Comparison of ENCODE assay signal across 7 cellular contexts in the genomic region with DNA sequence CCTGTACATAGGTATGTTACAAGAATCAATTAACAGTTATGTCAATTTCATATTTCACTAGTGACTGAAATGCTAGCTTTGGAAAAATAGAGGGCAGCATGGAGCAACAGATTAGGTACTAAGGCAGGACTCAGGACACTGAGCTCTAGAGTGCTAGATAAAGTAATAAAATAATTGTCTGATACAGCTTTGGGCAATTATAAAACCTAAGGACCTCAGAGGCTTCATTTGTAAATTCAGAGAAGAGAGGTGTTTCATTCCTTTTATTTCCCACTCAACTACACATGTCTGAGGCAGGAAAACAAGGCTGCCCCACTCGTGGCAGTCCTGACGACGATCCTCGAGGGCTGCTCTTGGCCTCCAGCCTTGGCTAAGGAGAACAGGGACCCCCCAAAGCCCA.
DNase-seq lines count a peak whose midpoint lies in the region; TF ChIP-seq lines count a peak whose summit lies in the region.

No MANE protein-coding gene starts in this region.

- no peaks in the 10 kb centered on the region for H3K9me3 ChIP-seq in Loucy (ENCODE audit: insufficient read depth, low read depth, low read length)
- no peaks in the 10 kb centered on the region for H3K9me3 ChIP-seq in stomach
- no peaks in the 10 kb centered on the region for H3K9me3 ChIP-seq in sigmoid colon

- no peaks in the 10 kb centered on the region for H4K20me1 ChIP-seq in Loucy (ENCODE audit: insufficient read depth, low read length, poor library complexity, severe bottlenecking)

- H3K4me3 ChIP-seq in GM06990 (replicated peaks; ENCODE audit: low read depth, low read length) (no peak overlapping the region), Loucy (ENCODE audit: low read length, poor library complexity, severe bottlenecking) (no peak overlapping the region), stomach (no peak overlapping the region), sigmoid colon (no peak overlapping the region)

- TF ChIP-seq CTCF in GM06990 (IDR thresholded peaks at IDR 0.05; ENCODE audit: insufficient read depth, low read length, poor library complexity, severe bottlenecking) (peak; percentile 52), Loucy (conservative IDR thresholded peaks at IDR 0.05; ENCODE audit: low read length) (peak; percentile 77), stomach (IDR thresholded peaks at IDR 0.05) (peak in 3 of 7 experiments; percentile 16 to 39 (median 19)), sigmoid colon (IDR thresholded peaks at IDR 0.05) (peak in 1 of 4 experiments; percentile 14)

- no peak overlapping the region for H3K4me2 ChIP-seq in Loucy (ENCODE audit: low read depth, low read length, poor library complexity, severe bottlenecking)

- no peaks in the 10 kb centered on the region for H3F3A ChIP-seq in Loucy (ENCODE audit: low read depth)

- H2AFZ ChIP-seq in Loucy (ENCODE audit: low read length), result no peak overlapping the region

- no peaks in the 10 kb centered on the region for H3K27me3 ChIP-seq in GM06990 (replicated peaks; ENCODE audit: control insufficient read depth, insufficient read depth, low read length)
- H3K27me3 ChIP-seq in Loucy (ENCODE audit: insufficient read depth, low read length, poor library complexity, severe bottlenecking), result no peaks in the 10 kb centered on the region
- no peaks in the 10 kb centered on the region for H3K27me3 ChIP-seq in stomach
- no peaks in the 10 kb centered on the region for H3K27me3 ChIP-seq in sigmoid colon

- H3K4me1 ChIP-seq in Loucy (ENCODE audit: insufficient read depth, low read length, poor library complexity, severe bottlenecking) (no peaks in the 10 kb centered on the region), stomach (no peaks in the 10 kb centered on the region), sigmoid colon (no peaks in the 10 kb centered on the region)

- no peak for TF ChIP-seq POLR2A in stomach (IDR thresholded peaks at IDR 0.05)
- TF ChIP-seq POLR2A in sigmoid colon (IDR thresholded peaks at IDR 0.05), result peak in 1 of 2 donors; percentile 10

- no peak for DNase-seq in GM06990 (ENCODE audit: extremely low read depth, insufficient read length)
- DNase-seq in left kidney (ENCODE audit: low read depth, low spot score), result peak; percentile 15
- no peak for DNase-seq in middle frontal gyrus (ENCODE audit: extremely low spot score, low spot score)
- DNase-seq in stomach, result no peak
- no peak for DNase-seq in sigmoid colon

- H3K79me2 ChIP-seq in Loucy (ENCODE audit: insufficient read depth, low read length), result no peaks in the 10 kb centered on the region

- H3K36me3 ChIP-seq in GM06990 (ENCODE audit: control insufficient read depth, insufficient read depth, low read length) (no peaks in the 10 kb centered on the region), Loucy (ENCODE audit: insufficient read depth, low read length) (peaks cover 16% of the 10 kb centered on the region; the same call in 1 of the 2 replicates), stomach (peaks cover 0 to 33% (median 21%) of the 10 kb centered on the region in 4 donors), sigmoid colon (peaks cover 0 to 22% (median 0%) of the 10 kb centered on the region in 4 donors)

- peak overlapping the region; percentile 89 for H3K27ac ChIP-seq in angular gyrus (ENCODE audit: low read depth, low read length)
- no peak overlapping the region for H3K27ac ChIP-seq in stomach
- H3K27ac ChIP-seq in sigmoid colon, result no peak overlapping the region

- 91 to 94% (median 93%) methylated on average over 4 of the region's 4 CpGs for WGBS in stomach, 5 donors
- WGBS in sigmoid colon, 2 donors, result 92 to 95% methylated on average over 4 of the region's 4 CpGs

- intact Hi-C loops in stomach (cut with DNase I; ENCODE audit: low total_unique reads) (no loop called here), sigmoid colon (cut with DNase I) (no loop called here)

- no peaks in the 10 kb centered on the region for H3K9me2 ChIP-seq in Loucy (replicated peaks; ENCODE audit: low read depth, low read length)

- TF ChIP-seq EP300 in stomach (IDR thresholded peaks at IDR 0.05), result no peak
- no peak for TF ChIP-seq EP300 in sigmoid colon (IDR thresholded peaks at IDR 0.05)

- no peak overlapping the region for H3K9ac ChIP-seq in Loucy (ENCODE audit: low read depth, low read length, poor library complexity, severe bottlenecking)
